ENCODE assay signal across 9 cellular contexts in the genomic region with DNA sequence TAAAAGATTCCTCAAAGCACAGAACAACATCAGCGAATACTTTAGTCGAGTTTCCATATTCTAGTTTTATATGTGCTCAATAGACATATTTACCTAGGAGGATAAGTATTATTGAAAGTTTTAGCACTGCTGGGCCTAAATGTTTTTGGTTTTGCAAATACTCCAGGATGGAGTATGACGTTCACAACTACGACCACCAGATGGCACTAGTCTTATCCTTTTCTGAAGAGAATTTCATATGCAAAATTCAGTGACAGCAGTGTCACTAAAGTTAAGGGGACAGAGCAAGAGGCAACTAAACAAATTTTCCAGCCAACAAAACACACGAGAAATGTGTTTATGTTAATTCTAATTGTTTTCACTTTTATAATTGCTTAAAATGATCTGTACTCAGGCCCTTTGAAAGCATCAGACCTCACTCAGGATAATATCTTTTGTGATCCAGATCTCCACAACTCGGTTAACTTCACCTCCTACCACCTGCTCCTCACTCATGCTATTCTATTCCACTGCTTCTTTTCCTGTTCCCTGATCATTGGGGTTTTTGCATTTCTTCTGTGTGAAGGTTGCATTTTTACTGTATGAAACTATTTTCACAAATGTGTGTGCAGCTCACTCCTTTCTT.
DNase-seq lines count a peak whose midpoint lies in the region; ATAC-seq, FAIRE-seq and TF ChIP-seq lines count a peak whose summit lies in the region.
"Had no signal": no experiment of that assay in that cellular context is flagged by ENCODE, and none has a peak within 500 bp of the region (broad histone marks: within the 10 kb centered on the region; RNA-seq: fewer than 3 reads in every experiment).

No MANE protein-coding gene starts in this region.

- no peak overlapping the region for H3K27ac ChIP-seq in A549
- H3K27ac ChIP-seq in RWPE1 = no peak overlapping the region
- H3K27ac ChIP-seq in liver (ENCODE audit: low read depth in 1 of 2, low read length in 2 of 2) = no peak overlapping the region
- H3K27ac ChIP-seq in suprapubic skin = no peak overlapping the region

- no peaks in the 10 kb centered on the region for H3K36me3 ChIP-seq in Loucy (ENCODE audit: insufficient read depth, low read length)
- H3K36me3 ChIP-seq in liver (ENCODE audit: control insufficient read depth in 4 of 4, insufficient read depth in 3 of 4, low read depth in 1 of 4, low read length in 3 of 4) = no peaks in the 10 kb centered on the region
- no peaks in the 10 kb centered on the region for H3K36me3 ChIP-seq in suprapubic skin

- TF ChIP-seq CTCF in A549 (IDR thresholded peaks at IDR 0.05) (peak; percentile 68), GM12873 (IDR thresholded peaks at IDR 0.05; ENCODE audit: insufficient read depth, low read depth, low read length, missing control alignments) (peak; percentile 61), Loucy (conservative IDR thresholded peaks at IDR 0.05; ENCODE audit: low read length) (peak; percentile 78), RWPE1 (conservative IDR thresholded peaks at IDR 0.05; ENCODE audit: low read depth) (peak; percentile 77), liver (IDR thresholded peaks at IDR 0.05; ENCODE audit: low read depth, low read length, missing input control) (peak; percentile 66), suprapubic skin (IDR thresholded peaks at IDR 0.05) (peak; percentile 11 to 49)

- no peaks in the 10 kb centered on the region for H3K4me1 ChIP-seq in A549
- no peaks in the 10 kb centered on the region for H3K4me1 ChIP-seq in Loucy (ENCODE audit: insufficient read depth, low read length, poor library complexity, severe bottlenecking)
- H3K4me1 ChIP-seq in liver (ENCODE audit: control insufficient read depth in 4 of 4, insufficient read depth in 4 of 4, low read length in 3 of 4) = no peaks in the 10 kb centered on the region
- no peaks in the 10 kb centered on the region for H3K4me1 ChIP-seq in suprapubic skin

- H3K9ac ChIP-seq in Loucy (ENCODE audit: low read depth, low read length, poor library complexity, severe bottlenecking) = no peak overlapping the region
- H3K9ac ChIP-seq in liver (ENCODE audit: low read depth in 1 of 2, low read length in 2 of 2) = no peak overlapping the region

- DNase-seq in A549 (ENCODE audit: low read depth in 1 of 2, low spot score in 1 of 2) (peak; percentile 0 to 62), RWPE1 (ENCODE audit: low spot score) (peak; percentile 8), cerebellum (ENCODE audit: low spot score) (peak; percentile 48), suprapubic skin (ENCODE audit: low spot score in 2 of 2) (no peak)

- H3K4me2 ChIP-seq in A549 (no peak overlapping the region), Loucy (ENCODE audit: low read depth, low read length, poor library complexity, severe bottlenecking) (no peak overlapping the region)

- TF ChIP-seq POLR2A in A549 (IDR thresholded peaks at IDR 0.05; ENCODE audit: low read length) (no peak), suprapubic skin (IDR thresholded peaks at IDR 0.05) (no peak)

- WGBS in A549 (ENCODE audit: missing lambda C conversion rate) = 18% methylated on average over 6 of the region's 6 CpGs
- 15% methylated on average over 6 of the region's 6 CpGs for WGBS in liver
- 8% methylated on average over 6 of the region's 6 CpGs for WGBS in suprapubic skin

- H3K27me3 ChIP-seq in Loucy (ENCODE audit: insufficient read depth, low read length, poor library complexity, severe bottlenecking) = no peaks in the 10 kb centered on the region
- no peaks in the 10 kb centered on the region for H3K27me3 ChIP-seq in liver (ENCODE audit: control insufficient read depth in 4 of 4, insufficient read depth in 4 of 4, low read length in 3 of 4)
- H3K27me3 ChIP-seq in suprapubic skin = no peaks in the 10 kb centered on the region

- no peaks in the 10 kb centered on the region for H3F3A ChIP-seq in Loucy (ENCODE audit: low read depth)

- H2AFZ ChIP-seq in Loucy (ENCODE audit: low read length) = peak overlapping the region; percentile 37; the same call in 1 of the 2 replicates

- no peaks in the 10 kb centered on the region for H3K79me2 ChIP-seq in Loucy (ENCODE audit: insufficient read depth, low read length)

- TF ChIP-seq RAD21 in A549 (conservative IDR thresholded peaks at IDR 0.05 in 1 of 2, IDR thresholded peaks at IDR 0.05 in 1 of 2) = peak; percentile 54 to 65
- TF ChIP-seq RAD21 in liver (IDR thresholded peaks at IDR 0.05) = peak; percentile 71 to 78

- H4K20me1 ChIP-seq in Loucy (ENCODE audit: insufficient read depth, low read length, poor library complexity, severe bottlenecking) = no peaks in the 10 kb centered on the region

- no peak for FAIRE-seq in A549 (lab: Jason Lieb, UNC)

- no peaks in the 10 kb centered on the region for H3K9me3 ChIP-seq in A549
- H3K9me3 ChIP-seq in Loucy (ENCODE audit: insufficient read depth, low read depth, low read length) = no peaks in the 10 kb centered on the region
- no peaks in the 10 kb centered on the region for H3K9me3 ChIP-seq in liver (ENCODE audit: control insufficient read depth in 4 of 4, low read length in 3 of 4)
- no peaks in the 10 kb centered on the region for H3K9me3 ChIP-seq in suprapubic skin

- CTCF ChIA-PET in A549 (lab: Yijun Ruan, JAX) (interaction anchor here (0.6 to 3.6 kb wide), 3 partner anchors 23 to 299 kb away, joined by 3 to 22 read pairs (median 3); no protein-coding TSS in a partner anchor), RWPE1 (lab: Yijun Ruan, JAX) (interaction anchor here (1.0 kb wide), 1 partner anchor 299 kb away, joined by 6 read pairs; no protein-coding TSS in a partner anchor)

- H3K4me3 ChIP-seq in A549 (no peak overlapping the region), Loucy (ENCODE audit: low read length, poor library complexity, severe bottlenecking) (no peak overlapping the region), liver (ENCODE audit: low read depth in 1 of 3, low read length in 3 of 3) (no peak overlapping the region), suprapubic skin (no peak overlapping the region)

- POLR2A ChIA-PET in A549 (lab: Yijun Ruan, JAX) = no interaction called here
- POLR2A ChIA-PET in RWPE1 (lab: Yijun Ruan, JAX; ENCODE audit: low non-redundant PET) = no interaction called here

- H3K9me2 ChIP-seq in Loucy (replicated peaks; ENCODE audit: low read depth, low read length) = no peaks in the 10 kb centered on the region

- TF ChIP-seq EP300 in A549 (IDR thresholded peaks at IDR 0.05) (no peak), suprapubic skin (IDR thresholded peaks at IDR 0.05) (no peak)

- ATAC-seq in A549 (peak in 1 of 2 experiments; percentile 60; a peak in 2 of 6 replicates), HG02588 (IDR thresholded peaks at IDR 0.05; ENCODE audit: unreplicated experiment) (peak; percentile 92)
- ATAC-seq: naive thymus-derived CD8-positive, alpha-beta T cell had no signal

TF ChIP-seq in A549, 52 proteins besides CTCF, POLR2A, EP300 and RAD21:
- TF ChIP-seq ZSCAN20 (CRISPR knock-in tag; IDR thresholded peaks at IDR 0.05) = no peak
- no peak for TF ChIP-seq MYC (IDR thresholded peaks at IDR 0.05; ENCODE audit: borderline replicate concordance, low read length)
- TF ChIP-seq SMC3 (IDR thresholded peaks at IDR 0.05) = peak; percentile 75
- TF ChIP-seq MAZ (IDR thresholded peaks at IDR 0.05; ENCODE audit: borderline replicate concordance, low read depth, low read length) = no peak

TF ChIP-seq in liver, 16 proteins besides CTCF, POLR2A, EP300 and RAD21:
- TF ChIP-seq YY1 (IDR thresholded peaks at IDR 0.05) = no peak
- TF ChIP-seq FOXA2 (IDR thresholded peaks at IDR 0.05) = no peak
- TF ChIP-seq HNF4A (conservative IDR thresholded peaks at IDR 0.05) = no peak

Comparison
In these comparisons a context has a peak if more than half of its experiments do, and no peak if none do; other contexts are left out.
1. DNase-seq: peak in A549 (2 of 2), RWPE1 (single experiment) and cerebellum (single experiment); none in suprapubic skin (0 of 2).
2. Peak in every context shown above with its lines, with median percentiles within 50 percentile points of each other: CTCF ChIP-seq.